In the genomic region with DNA sequence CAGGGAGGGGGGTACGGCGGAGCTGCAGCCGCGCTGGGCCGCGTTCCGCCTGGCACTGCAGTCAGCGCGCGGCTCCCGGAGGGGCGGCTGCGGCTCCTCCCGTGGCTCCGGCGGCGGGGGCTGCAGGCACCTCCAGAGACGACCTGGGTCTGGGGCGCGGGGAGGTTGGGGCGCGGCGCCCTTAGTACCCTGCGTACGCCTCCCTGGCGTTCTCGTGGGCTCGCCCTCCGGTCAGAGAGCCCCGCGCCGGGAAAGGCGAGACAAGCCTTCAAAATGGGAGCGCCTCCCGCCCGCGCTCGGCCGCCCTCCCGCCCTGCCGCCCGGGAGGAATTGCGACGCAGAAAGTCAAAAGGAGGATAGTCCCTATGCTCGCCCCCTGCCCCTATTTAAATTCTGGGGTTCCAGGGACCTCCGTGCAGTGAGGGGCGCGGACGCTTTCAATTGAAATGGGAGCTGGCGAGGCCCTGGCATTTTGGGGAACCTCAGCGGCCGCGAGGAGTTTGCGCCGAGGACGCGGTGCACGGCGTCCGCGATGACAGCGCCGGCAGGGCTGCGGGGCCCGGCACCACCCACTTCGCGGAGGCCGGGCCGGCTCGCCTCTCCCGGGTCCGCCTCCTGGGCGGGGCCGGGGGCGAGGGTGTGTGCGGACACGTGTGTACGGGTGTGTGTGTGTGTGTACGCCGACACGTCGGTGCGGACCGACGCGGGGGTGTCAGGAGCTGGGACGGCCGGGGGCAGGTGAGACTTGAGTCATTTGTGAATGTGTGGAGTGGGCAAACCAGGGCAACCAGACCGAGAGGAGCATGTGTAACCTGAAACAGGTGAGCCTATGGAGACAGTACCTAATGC, we compare ENCODE assay signal across 8 cellular contexts. TPM values are rescaled to one million over a fixed set of nuclear protein-coding genes. Genes with fewer than 3 reads are reported as not detected.
A peak's percentile ranks its signal among the peaks of the same experiment; 100 is the strongest.
DNase-seq lines count a peak whose midpoint lies in the region; ATAC-seq and TF ChIP-seq lines count a peak whose summit lies in the region.

No MANE protein-coding gene starts in this region.

- peak overlapping the region; percentile 92 to 98 (median 96) for H3K4me3 Mint-ChIP-seq in CD8-positive, alpha-beta memory T cell
- H3K4me3 Mint-ChIP-seq in natural killer cell, result peak overlapping the region; percentile 96

- peak overlapping the region; percentile 94 for H3K4me3 ChIP-seq in CD8-positive, alpha-beta memory T cell (ENCODE audit: low read length)
- peak overlapping the region; percentile 55 to 56 for H3K4me3 ChIP-seq in Panc1 (ENCODE audit: low read depth in 2 of 2, low read length in 2 of 2)
- H3K4me3 ChIP-seq in fibroblast of mammary gland (ENCODE audit: control insufficient read depth, low read depth, low read length), result peak overlapping the region; percentile 84

- intact Hi-C loops in Panc1 (cut with micrococcal nuclease; ENCODE audit: unreplicated experiment), result no loop called here
- intact Hi-C loops in natural killer cell (cut with micrococcal nuclease), result loop anchor here (1.0 to 10.0 kb wide), 6 partner anchors 20 to 1656 kb away; partner anchors contain the start of genes AFF1, HERC5 and PPM1K

- H3K36me3 ChIP-seq in CD8-positive, alpha-beta memory T cell (ENCODE audit: insufficient read depth, low read length), result peaks cover 5% of the 10 kb centered on the region
- H3K36me3 ChIP-seq in Panc1 (ENCODE audit: control insufficient read depth, insufficient read depth, low read length), result no peaks in the 10 kb centered on the region

- peaks cover 35% of the 10 kb centered on the region for H3K4me1 ChIP-seq in CD8-positive, alpha-beta memory T cell (ENCODE audit: insufficient read depth, low read length)
- 0 out of 2 replicates have a peak, but pooled peaks cover 2% of the 10 kb centered on the region for H3K4me1 ChIP-seq in Panc1 (ENCODE audit: control insufficient read depth, insufficient read depth, low read length)

- H3K27me3 Mint-ChIP-seq in CD8-positive, alpha-beta memory T cell, result no peaks in the 10 kb centered on the region
- H3K27me3 Mint-ChIP-seq in natural killer cell (ENCODE audit: low read depth in 2 of 2), result no peaks in the 10 kb centered on the region

- ATAC-seq in GM19372 (IDR thresholded peaks at IDR 0.05; ENCODE audit: low read depth, unreplicated experiment) (peak; percentile 70), HG03469 (IDR thresholded peaks at IDR 0.05; ENCODE audit: unreplicated experiment) (peak; percentile 72), Panc1 (peak; percentile 91), natural killer cell (peak; percentile 75 to 85 (median 77))

- no TSS peak for BruUV-seq in Panc1 (replicated peaks; lab: Mats Ljungman, UMichigan)

- in situ Hi-C loops in Panc1 (cut with HindIII; ENCODE audit: low pct_unique_long_range_greater_than_20kb, low sequenced_read_pairs), result no loop called here

- H3K27ac ChIP-seq in CD8-positive, alpha-beta memory T cell (ENCODE audit: low read depth, low read length), result peak overlapping the region; percentile 82
- H3K27ac ChIP-seq in Panc1 (ENCODE audit: low read length), result no peak overlapping the region

- no peak for TF ChIP-seq CTCF in Panc1 (IDR thresholded peaks at IDR 0.05)
- no peak for TF ChIP-seq CTCF in fibroblast of mammary gland (conservative IDR thresholded peaks at IDR 0.05; ENCODE audit: control insufficient read depth, insufficient read depth, low read depth, low read length)
- no peak for TF ChIP-seq CTCF in natural killer cell (IDR thresholded peaks at IDR 0.05)

- H3K36me3 Mint-ChIP-seq in CD8-positive, alpha-beta memory T cell, result peaks cover 0 to 33% (median 10%) of the 10 kb centered on the region in 3 donors
- H3K36me3 Mint-ChIP-seq in natural killer cell, result peaks cover 11% of the 10 kb centered on the region

- no peaks in the 10 kb centered on the region for H3K9me3 ChIP-seq in CD8-positive, alpha-beta memory T cell (ENCODE audit: low read length)
- no peaks in the 10 kb centered on the region for H3K9me3 ChIP-seq in Panc1 (ENCODE audit: control insufficient read depth, insufficient read depth, low read depth, low read length)

- peak; percentile 76 to 88 (median 78) for DNase-seq in CD8-positive, alpha-beta memory T cell
- DNase-seq in Panc1 (ENCODE audit: low read depth, low spot score), result peak; percentile 33
- peak; percentile 55 to 80 for DNase-seq in activated T-helper 1 cell treated with anti-CD3 and anti-CD28 coated beads, Interleukin-2, amount 50 U/mL, for 16 hours (ENCODE audit: low read depth in 1 of 2, low spot score in 1 of 2)
- peak; percentile 73 for DNase-seq in fibroblast of mammary gland (ENCODE audit: low read depth)
- DNase-seq in natural killer cell, result peak; percentile 74
- peak; percentile 82 for DNase-seq in stimulated activated naive CD4-positive, alpha-beta T cell treated with Interleukin-2 at 50 U/mL for 16 hours (lab: John Stamatoyannopoulos, UW)

- H3K4me1 Mint-ChIP-seq in CD8-positive, alpha-beta memory T cell, result peaks cover 38 to 57% (median 55%) of the 10 kb centered on the region in 3 donors
- peaks cover 35% of the 10 kb centered on the region in 2 donors for H3K4me1 Mint-ChIP-seq in natural killer cell

- H3K27me3 ChIP-seq in CD8-positive, alpha-beta memory T cell (ENCODE audit: insufficient read depth, low read length, poor library complexity, severe bottlenecking), result no peaks in the 10 kb centered on the region
- H3K27me3 ChIP-seq in Panc1 (ENCODE audit: control insufficient read depth, insufficient read depth, low read length), result peaks cover 3% of the 10 kb centered on the region; the same call in 1 of the 2 replicates

- H3K9me3 Mint-ChIP-seq in CD8-positive, alpha-beta memory T cell, result no peaks in the 10 kb centered on the region
- no peaks in the 10 kb centered on the region for H3K9me3 Mint-ChIP-seq in natural killer cell

- CTCF ChIA-PET in CD8-positive, alpha-beta memory T cell (lab: Charles Lee), result interaction anchor here (0.8 to 3.8 kb wide), 4 partner anchors 8 to 66 kb away, joined by 3 to 28 read pairs (median 4); no protein-coding TSS in a partner anchor
- CTCF ChIA-PET in Panc1 (lab: Charles Lee), result no interaction called here

- POLR2A ChIA-PET in CD8-positive, alpha-beta memory T cell (lab: Charles Lee), result interaction anchor here (0.5 to 3.2 kb wide), 9 partner anchors 18 to 308 kb away, joined by 3 to 32 read pairs (median 4); partner anchors contain the start of genes HERC5, HERC6, NAP1L5 and PPM1K
- POLR2A ChIA-PET in Panc1 (lab: Charles Lee), result interaction anchor here (0.6 kb wide), 1 partner anchor 62 kb away, joined by 6 read pairs; no protein-coding TSS in a partner anchor

- peak overlapping the region; percentile 84 to 99 (median 96) for H3K27ac Mint-ChIP-seq in CD8-positive, alpha-beta memory T cell
- H3K27ac Mint-ChIP-seq in natural killer cell, result peak overlapping the region; percentile 91 to 97

RNA-seq across cellular contexts. Expression of gene HERC3, which starts 0.5 kb away (rescaled TPM):
- 10 to 100 TPM; 27.9 to 31.8 TPM for total RNA-seq in CD8-positive, alpha-beta memory T cell
- 34.5 TPM for polyA plus RNA-seq in CD8-positive, alpha-beta memory T cell
- total RNA-seq in Panc1 (2021; ENCODE audit: unreplicated experiment) (1.1 TPM), natural killer cell (10 to 100 TPM; 59.1 to 85.0 (median 61.9) TPM)
- polyA plus RNA-seq in Panc1 (2012; ENCODE audit: insufficient read length), result 0.39 TPM

Comparison
In these comparisons a context has a peak if more than half of its experiments do, and no peak if none do; other contexts are left out.
1. RNA of gene HERC3, which starts 0.5 kb away (total RNA-seq): 59.1 to 85.0 TPM in natural killer cell and 27.9 to 31.8 TPM in CD8-positive, alpha-beta memory T cell; 1.1 TPM in Panc1 (single experiment); every median in the first group is over 10 times any median in the second.
2. Peak in every context shown above with its lines, with median percentiles within 50 percentile points of each other: DNase-seq, H3K4me3 ChIP-seq and ATAC-seq.